13 cellular contexts compared by ENCODE assay signal in genomic region chr19:46698395-46699321, GRCh38. TPM values are rescaled to one million over a fixed set of nuclear protein-coding genes. Genes with fewer than 3 reads are reported as not detected.
DNase-seq lines count a peak whose midpoint lies in the region; ATAC-seq, FAIRE-seq and TF ChIP-seq lines count a peak whose summit lies in the region.
"Had no signal": no experiment of that assay in that cellular context is flagged by ENCODE, and none has a peak within 500 bp of the region (broad histone marks: within the 10 kb centered on the region; RNA-seq: fewer than 3 reads in every experiment).

No MANE protein-coding gene starts in this region.

- TF ChIP-seq CTCF in endodermal cell (conservative IDR thresholded peaks at IDR 0.05), result no peak

- H3K4me1 Mint-ChIP-seq in activated naive CD4-positive, alpha-beta T cell treated with anti-CD3 and anti-CD28 coated beads, Interleukin-2, amount 10 ng/mL, durations not matched to agents 7 days and 5 days, result no peaks in the 10 kb centered on the region
- H3K4me1 Mint-ChIP-seq in activated naive CD4-positive, alpha-beta T cell treated with anti-CD3 and anti-CD28 coated beads for 36 hours (ENCODE audit: low read depth), result no peaks in the 10 kb centered on the region
- peaks cover 10% of the 10 kb centered on the region for H3K4me1 Mint-ChIP-seq in endodermal cell
- H3K4me1 Mint-ChIP-seq in stimulated activated effector memory CD8-positive, alpha-beta T cell treated with anti-CD3 and anti-CD28 coated beads, Interleukin-12 subunit alpha, Interleukin-12 subunit beta, amount 100 ng/mL, for 72 hours, result peaks cover 6% of the 10 kb centered on the region

- 93 to 94% methylated on average over 9 to 11 of the region's 11 CpGs for WGBS in endodermal cell (ENCODE audit: insufficient coverage in 1 of 2, insufficient read length in 1 of 2), 2 experiments

- H3K4me1 ChIP-seq in endodermal cell (ENCODE audit: control insufficient read depth, insufficient read depth, low read length), result no peaks in the 10 kb centered on the region

- no peaks in the 10 kb centered on the region for H3K9me3 Mint-ChIP-seq in activated naive CD4-positive, alpha-beta T cell treated with anti-CD3 and anti-CD28 coated beads, Interleukin-2, amount 10 ng/mL, durations not matched to agents 7 days and 5 days
- no peaks in the 10 kb centered on the region for H3K9me3 Mint-ChIP-seq in activated naive CD4-positive, alpha-beta T cell treated with anti-CD3 and anti-CD28 coated beads for 36 hours
- H3K9me3 Mint-ChIP-seq in endodermal cell, result no peaks in the 10 kb centered on the region
- no peaks in the 10 kb centered on the region for H3K9me3 Mint-ChIP-seq in stimulated activated effector memory CD8-positive, alpha-beta T cell treated with anti-CD3 and anti-CD28 coated beads, Interleukin-12 subunit alpha, Interleukin-12 subunit beta, amount 100 ng/mL, for 72 hours
- H3K9me3 Mint-ChIP-seq: H9 had no signal

- H3K4me3 Mint-ChIP-seq in activated naive CD4-positive, alpha-beta T cell treated with anti-CD3 and anti-CD28 coated beads, Interleukin-2, amount 10 ng/mL, durations not matched to agents 7 days and 5 days, result no peak overlapping the region
- H3K4me3 Mint-ChIP-seq in activated naive CD4-positive, alpha-beta T cell treated with anti-CD3 and anti-CD28 coated beads for 36 hours, result no peak overlapping the region
- no peak overlapping the region for H3K4me3 Mint-ChIP-seq in endodermal cell
- H3K4me3 Mint-ChIP-seq in stimulated activated effector memory CD8-positive, alpha-beta T cell treated with anti-CD3 and anti-CD28 coated beads, Interleukin-12 subunit alpha, Interleukin-12 subunit beta, amount 100 ng/mL, for 72 hours, result no peak overlapping the region

- CTCF ChIA-PET in activated naive CD4-positive, alpha-beta T cell treated with anti-CD3 and anti-CD28 coated beads, Interleukin-2, amount 10 ng/mL, durations not matched to agents 7 days and 5 days (lab: Charles Lee), result no interaction called here
- CTCF ChIA-PET in activated naive CD4-positive, alpha-beta T cell treated with anti-CD3 and anti-CD28 coated beads for 36 hours (lab: Charles Lee), result interaction anchor here (1.6 kb wide), 1 partner anchor 30 kb away, joined by 4 read pairs; no protein-coding TSS in a partner anchor

- H3K27ac ChIP-seq in endodermal cell (ENCODE audit: low read depth, low read length), result no peak overlapping the region

- H3K4me3 ChIP-seq in endodermal cell (ENCODE audit: low read length), result no peak overlapping the region
- H3K4me3 ChIP-seq: Peyer's patch had no signal

- no peak for FAIRE-seq in GM19239 (lab: Jason Lieb, UNC)

- no peaks in the 10 kb centered on the region for H3K9me3 ChIP-seq in endodermal cell (ENCODE audit: control insufficient read depth, low read length)
- H3K9me3 ChIP-seq: Peyer's patch had no signal

- H3K36me3 Mint-ChIP-seq in activated naive CD4-positive, alpha-beta T cell treated with anti-CD3 and anti-CD28 coated beads, Interleukin-2, amount 10 ng/mL, durations not matched to agents 7 days and 5 days, result peaks cover 65% of the 10 kb centered on the region
- peaks cover 25% of the 10 kb centered on the region for H3K36me3 Mint-ChIP-seq in activated naive CD4-positive, alpha-beta T cell treated with anti-CD3 and anti-CD28 coated beads for 36 hours (ENCODE audit: low read depth)
- peaks cover 76% of the 10 kb centered on the region for H3K36me3 Mint-ChIP-seq in endodermal cell (ENCODE audit: low read depth)
- peaks cover 99% of the 10 kb centered on the region for H3K36me3 Mint-ChIP-seq in stimulated activated effector memory CD8-positive, alpha-beta T cell treated with anti-CD3 and anti-CD28 coated beads, Interleukin-12 subunit alpha, Interleukin-12 subunit beta, amount 100 ng/mL, for 72 hours

- peaks cover 84% of the 10 kb centered on the region for H3K36me3 ChIP-seq in endodermal cell (ENCODE audit: control insufficient read depth, insufficient read depth, low read length)

- no peak overlapping the region for H3K9ac ChIP-seq in endodermal cell (ENCODE audit: extremely low read depth, low read length, poor library complexity, severe bottlenecking)

- no peaks in the 10 kb centered on the region for H3K27me3 ChIP-seq in endodermal cell (ENCODE audit: control insufficient read depth, insufficient read depth, low read length, poor library complexity, severe bottlenecking)
- H3K27me3 ChIP-seq: Peyer's patch had no signal

- DNase-seq in activated naive CD4-positive, alpha-beta T cell treated with anti-CD3 and anti-CD28 coated beads, Interleukin-2, amount 10 ng/mL, durations not matched to agents 7 days and 5 days, result no peak
- DNase-seq in activated naive CD4-positive, alpha-beta T cell treated with anti-CD3 and anti-CD28 coated beads for 36 hours, result no peak
- DNase-seq in endodermal cell (no peak), GM19239 (ENCODE audit: insufficient read length, low spot score) (no peak), NCI-H2196 (lab: John Stamatoyannopoulos, UW; ENCODE audit: unreplicated experiment) (no peak)
- DNase-seq in stimulated activated effector memory CD8-positive, alpha-beta T cell treated with anti-CD3 and anti-CD28 coated beads, Interleukin-12 subunit alpha, Interleukin-12 subunit beta, amount 100 ng/mL, for 72 hours (ENCODE audit: low spot score in 2 of 2), result no peak
- DNase-seq: DMS 273 treated with DMSO at 0.1 percent for 48 hours, H9, NCI-H1417, NCI-H2029 treated with DMSO at 0.1 percent for 48 hours, NCI-H524, Peyer's patch, SHP77 had no signal

- intact Hi-C loops in activated naive CD4-positive, alpha-beta T cell treated with anti-CD3 and anti-CD28 coated beads for 36 hours (cut with micrococcal nuclease), result no loop called here

- peak overlapping the region; percentile 55 for H3K27ac Mint-ChIP-seq in activated naive CD4-positive, alpha-beta T cell treated with anti-CD3 and anti-CD28 coated beads, Interleukin-2, amount 10 ng/mL, durations not matched to agents 7 days and 5 days
- H3K27ac Mint-ChIP-seq in activated naive CD4-positive, alpha-beta T cell treated with anti-CD3 and anti-CD28 coated beads for 36 hours, result no peak overlapping the region
- peak overlapping the region; percentile 61 for H3K27ac Mint-ChIP-seq in endodermal cell
- H3K27ac Mint-ChIP-seq in stimulated activated effector memory CD8-positive, alpha-beta T cell treated with anti-CD3 and anti-CD28 coated beads, Interleukin-12 subunit alpha, Interleukin-12 subunit beta, amount 100 ng/mL, for 72 hours, result peak overlapping the region; percentile 48

- H3K27me3 Mint-ChIP-seq in activated naive CD4-positive, alpha-beta T cell treated with anti-CD3 and anti-CD28 coated beads, Interleukin-2, amount 10 ng/mL, durations not matched to agents 7 days and 5 days, result no peaks in the 10 kb centered on the region
- no peaks in the 10 kb centered on the region for H3K27me3 Mint-ChIP-seq in activated naive CD4-positive, alpha-beta T cell treated with anti-CD3 and anti-CD28 coated beads for 36 hours (ENCODE audit: low read depth)
- no peaks in the 10 kb centered on the region for H3K27me3 Mint-ChIP-seq in endodermal cell (ENCODE audit: insufficient read depth)

- no peak for ATAC-seq in stimulated activated effector memory CD8-positive, alpha-beta T cell treated with anti-CD3 and anti-CD28 coated beads, Interleukin-12 subunit alpha, Interleukin-12 subunit beta, amount 100 ng/mL, for 72 hours

RNA-seq across cellular contexts. Expression of gene PRKD2, which starts 18.3 kb away (rescaled TPM):
- 10 to 100 TPM; 62.2 to 62.3 TPM for total RNA-seq in activated naive CD4-positive, alpha-beta T cell treated with anti-CD3 and anti-CD28 coated beads for 36 hours
- total RNA-seq in endodermal cell, result 10 to 100 TPM; 80.5 to 90.8 TPM
- polyA plus RNA-seq in endodermal cell (2013, experiment 1 of 2), result 29.2 TPM
- 30.6 TPM for polyA plus RNA-seq in endodermal cell (2013, experiment 2 of 2)

RNA-seq across cellular contexts. Expression of gene DACT3, which starts 37.7 kb away (rescaled TPM):
- 1 to 10 TPM; 2.4 to 3.0 TPM for total RNA-seq in activated naive CD4-positive, alpha-beta T cell treated with anti-CD3 and anti-CD28 coated beads for 36 hours
- total RNA-seq in endodermal cell, result under 1 TPM; 0.15 to 0.70 TPM
- polyA plus RNA-seq in endodermal cell (2013, experiment 1 of 2), result 11.3 TPM
- 10.6 TPM for polyA plus RNA-seq in endodermal cell (2013, experiment 2 of 2)

RNA-seq across cellular contexts. Expression of gene FKRP, which starts 47.2 kb away (rescaled TPM):
- total RNA-seq in activated naive CD4-positive, alpha-beta T cell treated with anti-CD3 and anti-CD28 coated beads for 36 hours, result 1 to 10 TPM; 8.8 to 9.0 TPM
- total RNA-seq in endodermal cell, result 10 to 100 TPM; 19.8 to 33.7 TPM
- 28.9 TPM for polyA plus RNA-seq in endodermal cell (2013, experiment 1 of 2)
- 25.7 TPM for polyA plus RNA-seq in endodermal cell (2013, experiment 2 of 2)

RNA-seq across cellular contexts. Expression of gene STRN4, which starts 47.6 kb away (rescaled TPM):
- 10 to 100 TPM; 59.2 to 63.2 TPM for total RNA-seq in activated naive CD4-positive, alpha-beta T cell treated with anti-CD3 and anti-CD28 coated beads for 36 hours
- total RNA-seq in endodermal cell, result 100 to 1,000 TPM; 142 to 155 TPM
- 94.4 TPM for polyA plus RNA-seq in endodermal cell (2013, experiment 1 of 2)
- polyA plus RNA-seq in endodermal cell (2013, experiment 2 of 2), result 83.3 TPM
